9 cellular contexts compared by ENCODE assay signal in the genomic region with DNA sequence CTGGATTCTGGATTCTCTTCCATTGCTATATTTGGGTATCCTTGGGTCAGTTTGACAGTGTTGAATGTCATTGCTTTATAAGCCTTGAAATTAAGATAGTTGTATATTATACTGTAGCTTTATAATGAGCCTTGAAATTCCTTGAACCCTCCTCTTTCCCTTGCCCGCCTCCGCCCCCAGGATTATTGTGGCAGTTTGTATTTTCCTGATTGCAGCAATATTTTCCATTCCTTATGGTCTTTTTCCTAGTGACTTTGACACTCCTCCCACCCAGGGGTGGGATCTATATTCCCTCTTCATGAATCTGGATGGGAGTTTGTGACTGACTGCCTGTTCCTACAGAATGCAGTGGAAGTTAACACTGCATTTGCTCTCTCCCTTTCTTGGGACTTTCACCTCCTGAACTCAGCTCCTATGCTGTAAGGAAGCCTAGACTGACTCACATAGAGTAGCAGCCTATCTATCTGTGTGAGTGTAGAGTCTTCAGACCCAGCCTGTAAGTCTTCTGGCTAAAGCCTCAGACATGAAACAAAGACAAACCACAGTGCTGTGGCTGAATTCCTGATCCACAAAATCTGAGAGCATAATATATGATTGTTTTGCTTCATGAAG. TPM values are rescaled to one million over a fixed set of nuclear protein-coding genes. Genes with fewer than 3 reads are reported as not detected.
DNase-seq lines count a peak whose midpoint lies in the region; ATAC-seq and TF ChIP-seq lines count a peak whose summit lies in the region.
"Had no signal": no experiment of that assay in that cellular context is flagged by ENCODE, and none has a peak within 500 bp of the region (broad histone marks: within the 10 kb centered on the region; RNA-seq: fewer than 3 reads in every experiment).

No MANE protein-coding gene starts in this region.

- peak overlapping the region in 1 of 2 donors; percentile 98 for H3K9ac ChIP-seq in stomach smooth muscle (ENCODE audit: low read length in 2 of 2)

- peak overlapping the region; percentile 77 for H3K4me3 ChIP-seq in fibroblast of pulmonary artery (replicated peaks; ENCODE audit: low read depth, low read length)
- peak overlapping the region in 1 of 2 donors; percentile 88 for H3K4me3 ChIP-seq in stomach smooth muscle (ENCODE audit: low read length in 2 of 2)

- peak overlapping the region; percentile 92 for H3K27ac Mint-ChIP-seq in activated T-cell treated with anti-CD3 and anti-CD28 coated beads, Interleukin-2, amount 50 U/mL, for 72 hours

- no peaks in the 10 kb centered on the region for H3K9me3 Mint-ChIP-seq in activated T-cell treated with anti-CD3 and anti-CD28 coated beads, Interleukin-2, amount 50 U/mL, for 72 hours

- H3K27me3 ChIP-seq in stomach smooth muscle (ENCODE audit: control insufficient read depth in 1 of 2, insufficient read depth in 2 of 2, low read length in 2 of 2): no peaks in the 10 kb centered on the region

- no peaks in the 10 kb centered on the region for H3K36me3 ChIP-seq in stomach smooth muscle (ENCODE audit: control insufficient read depth in 2 of 2, insufficient read depth in 2 of 2, low read length in 2 of 2)

- H3K4me3 Mint-ChIP-seq in activated T-cell treated with anti-CD3 and anti-CD28 coated beads, Interleukin-2, amount 50 U/mL, for 72 hours: peak overlapping the region; percentile 81 to 96

- no peaks in the 10 kb centered on the region for H3K9me3 ChIP-seq in stomach smooth muscle (ENCODE audit: control insufficient read depth in 2 of 2, low read length in 2 of 2)

- no peaks in the 10 kb centered on the region for H3K36me3 Mint-ChIP-seq in activated T-cell treated with anti-CD3 and anti-CD28 coated beads, Interleukin-2, amount 50 U/mL, for 72 hours (ENCODE audit: insufficient read depth in 2 of 2)

- H3K4me1 Mint-ChIP-seq in activated T-cell treated with anti-CD3 and anti-CD28 coated beads, Interleukin-2, amount 50 U/mL, for 72 hours (ENCODE audit: low read depth): peaks cover 29% of the 10 kb centered on the region

- no peaks in the 10 kb centered on the region for H3K27me3 Mint-ChIP-seq in activated T-cell treated with anti-CD3 and anti-CD28 coated beads, Interleukin-2, amount 50 U/mL, for 72 hours (ENCODE audit: low read depth)

- no peak for ATAC-seq in activated T-cell treated with anti-CD3 and anti-CD28 coated beads, Interleukin-2, amount 50 U/mL, for 72 hours (replicated peaks in 1 of 2)
- no peak for ATAC-seq in GM18870 (IDR thresholded peaks at IDR 0.05; ENCODE audit: unreplicated experiment)
- ATAC-seq in GM21576 (IDR thresholded peaks at IDR 0.05; ENCODE audit: unreplicated experiment): no peak

- peak overlapping the region; percentile 92 for H3K27ac ChIP-seq in VCaP
- H3K27ac ChIP-seq in stomach smooth muscle (ENCODE audit: low read length): peak overlapping the region; percentile 94

- no peak for TF ChIP-seq CTCF in VCaP (conservative IDR thresholded peaks at IDR 0.05)
- no peak for TF ChIP-seq CTCF in fibroblast of pulmonary artery (IDR thresholded peaks at IDR 0.05; ENCODE audit: low read length, missing control alignments)

- peaks cover 10% of the 10 kb centered on the region for H3K4me1 ChIP-seq in stomach smooth muscle (ENCODE audit: control insufficient read depth, insufficient read depth, low read length)

- DNase-seq in activated T-cell treated with anti-CD3 and anti-CD28 coated beads, Interleukin-2, amount 50 U/mL, for 72 hours: no peak
- DNase-seq in activated T-cell treated with anti-CD3 and anti-CD28 coated beads for 4 hours (no peak), fibroblast of pulmonary artery (ENCODE audit: low read depth) (peak; percentile 72), NCI-H1436 treated with DMSO at 0.1 percent for 48 hours (lab: John Stamatoyannopoulos, UW) (no peak)
- DNase-seq: NCI-H1092 had no signal

RNA-seq across cellular contexts. Expression of a gene that starts 2.2 kb away (rescaled TPM):
- 10 to 100 TPM; 34.6 to 42.8 TPM for total RNA-seq in activated T-cell treated with anti-CD3 and anti-CD28 coated beads, Interleukin-2, amount 50 U/mL, for 72 hours

RNA-seq across cellular contexts. Expression of a gene that starts 6.3 kb away (rescaled TPM):
- 10 to 100 TPM; 15.0 to 19.5 TPM for total RNA-seq in activated T-cell treated with anti-CD3 and anti-CD28 coated beads, Interleukin-2, amount 50 U/mL, for 72 hours

RNA-seq across cellular contexts. Expression of a gene that starts 42.1 kb away (rescaled TPM):
- 10 to 100 TPM in 1 of 2 donors, 1 to 10 TPM in 1; 9.4 to 15.0 TPM for total RNA-seq in activated T-cell treated with anti-CD3 and anti-CD28 coated beads, Interleukin-2, amount 50 U/mL, for 72 hours

RNA-seq across cellular contexts. Expression of a gene that starts 42.1 kb away (rescaled TPM):
- 10 to 100 TPM; 18.5 to 33.1 TPM for total RNA-seq in activated T-cell treated with anti-CD3 and anti-CD28 coated beads, Interleukin-2, amount 50 U/mL, for 72 hours

RNA-seq across cellular contexts. Expression of a gene that starts 42.5 kb away (rescaled TPM):
- total RNA-seq in activated T-cell treated with anti-CD3 and anti-CD28 coated beads, Interleukin-2, amount 50 U/mL, for 72 hours: 10 to 100 TPM; 25.9 to 33.3 TPM
